8 cellular contexts compared by ENCODE assay signal in genomic region chr15:68316061-68316804, GRCh38. TPM values are rescaled to one million over a fixed set of nuclear protein-coding genes. Genes with fewer than 3 reads are reported as not detected.
A peak's percentile ranks its signal among the peaks of the same experiment; 100 is the strongest.
DNase-seq lines count a peak whose midpoint lies in the region; TF ChIP-seq lines count a peak whose summit lies in the region.

No MANE protein-coding gene starts in this region.

- DNase-seq in AG09319 (ENCODE audit: extremely low read depth, low read depth): no peak
- peak; percentile 78 for DNase-seq in islet precursor cell
- no peak for DNase-seq in NOMO-1 treated with DMSO at 0.1 percent for 48 hours (lab: John Stamatoyannopoulos, UW; ENCODE audit: unreplicated experiment)
- no peak for DNase-seq in DMS79 (lab: John Stamatoyannopoulos, UW)
- no peak for DNase-seq in H4 (ENCODE audit: low spot score)
- DNase-seq in superior temporal gyrus (ENCODE audit: extremely low spot score): no peak

- no peak overlapping the region for H3K4me3 ChIP-seq in GM12875 (ENCODE audit: low read depth, low read length)

- H3K27ac ChIP-seq in VCaP: no peak overlapping the region

- TF ChIP-seq CTCF in AG09319 (IDR thresholded peaks at IDR 0.05; ENCODE audit: low read depth, low read length) (peak; percentile 28), GM12875 (IDR thresholded peaks at IDR 0.05; ENCODE audit: borderline replicate concordance, insufficient read depth, low read depth, low read length) (peak; percentile 46), VCaP (conservative IDR thresholded peaks at IDR 0.05) (peak; percentile 60)

RNA-seq across cellular contexts. Expression of gene FEM1B, which starts 38.7 kb away (rescaled TPM):
- 23.3 and 23.8 TPM in 2 replicates for total RNA-seq in H4 (2014; rRNA removed; shearing (Covaris generic))
